24 cellular contexts compared by ENCODE assay signal in the genomic region with DNA sequence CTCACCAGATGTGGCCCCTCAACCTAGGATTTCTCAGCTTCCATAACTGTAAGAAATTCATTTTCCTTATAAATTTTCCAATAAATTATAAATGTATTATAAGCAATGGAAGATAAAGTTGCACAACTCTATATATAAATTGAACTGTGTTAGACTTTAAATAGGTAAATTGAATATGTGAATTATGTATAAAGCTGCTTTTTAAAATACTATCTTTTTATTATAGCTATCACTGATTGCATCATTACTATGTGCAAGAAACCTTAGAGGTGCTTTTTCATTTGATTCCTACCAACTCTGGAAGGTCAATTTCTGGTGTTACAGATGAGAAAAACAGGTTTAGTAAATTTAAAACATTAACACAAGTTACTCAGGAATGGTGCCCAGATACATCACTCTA.
DNase-seq lines count a peak whose midpoint lies in the region; ATAC-seq and FAIRE-seq lines count a peak whose summit lies in the region.
"Had no signal": no experiment of that assay in that cellular context is flagged by ENCODE, and none has a peak within 500 bp of the region (broad histone marks: within the 10 kb centered on the region; RNA-seq: fewer than 3 reads in every experiment).

No MANE protein-coding gene starts in this region.

- H3K4me3 ChIP-seq in SK-N-MC: no peak overlapping the region
- H3K4me3 ChIP-seq: BLaER1, GM12878 had no signal

- peak overlapping the region; percentile 51; the same call in 1 of the 2 replicates for H3K27ac ChIP-seq in SK-N-MC
- H3K27ac ChIP-seq: 22Rv1, BLaER1 had no signal

- ATAC-seq in HG03460 (IDR thresholded peaks at IDR 0.05; ENCODE audit: unreplicated experiment): no peak
- ATAC-seq: GM12878 had no signal

- 0 out of 2 replicates have a peak, but pooled peaks cover 4% of the 10 kb centered on the region for H3K9me3 ChIP-seq in SK-N-MC (ENCODE audit: low read depth, low read length)
- H3K9me3 ChIP-seq: BE2C, BLaER1 had no signal

- FAIRE-seq in A204.1 (lab: Jason Lieb, UNC): peak; percentile 39
- FAIRE-seq in colon (lab: Jason Lieb, UNC): peak; percentile 21
- FAIRE-seq: GM12878, GM12892, GM18507 had no signal

- DNase-seq in SK-N-MC (ENCODE audit: low read depth, low spot score) (no peak), NCI-H1694 treated with DMSO at 0.1 percent for 48 hours (lab: John Stamatoyannopoulos, UW) (no peak)
- DNase-seq: ACHN; BE2C; C1 segment of cervical spinal cord; CD4-positive, alpha-beta memory T cell; CD4-positive, CD25-positive, alpha-beta regulatory T cell; CD8-positive, alpha-beta memory T cell; COR-L47; DMS 273 treated with DMSO at 0.1 percent for 48 hours; DMS153; DMS53; DMS79; DND-41; EL; GDM1 had no signal

- H3K9ac ChIP-seq in SK-N-MC (ENCODE audit: insufficient read length): no peak overlapping the region
- H3K9ac ChIP-seq: BLaER1 had no signal

- peaks cover 53% of the 10 kb centered on the region for H3K36me3 ChIP-seq in SK-N-MC (ENCODE audit: insufficient read depth, low read length)
- H3K36me3 ChIP-seq: BE2C had no signal
